Comparison of ENCODE assay signal across 11 cellular contexts in genomic region chr18:45993441-45993840, GRCh38. TPM values are rescaled to one million over a fixed set of nuclear protein-coding genes. Genes with fewer than 3 reads are reported as not detected.
DNase-seq lines count a peak whose midpoint lies in the region; ATAC-seq lines count a peak whose summit lies in the region.
"Had no signal": no experiment of that assay in that cellular context is flagged by ENCODE, and none has a peak within 500 bp of the region (broad histone marks: within the 10 kb centered on the region; RNA-seq: fewer than 3 reads in every experiment).

No MANE protein-coding gene starts in this region.

- peak; percentile 94 for DNase-seq in EL
- peak; percentile 51 for DNase-seq in NCI-H460 (ENCODE audit: extremely low read depth, low read depth)
- peak; percentile 23 for DNase-seq in dermis blood vessel endothelial cell
- peak; percentile 84 for DNase-seq in non-pigmented ciliary epithelial cell (ENCODE audit: low read depth)
- no peak for DNase-seq in NCI-H2196 treated with DMSO at 0.1 percent for 48 hours (lab: John Stamatoyannopoulos, UW; ENCODE audit: unreplicated experiment)
- DNase-seq in HPDE6-E6E7 (ENCODE audit: extremely low spot score) = no peak
- no peak for DNase-seq in SHP77 (lab: John Stamatoyannopoulos, UW)
- DNase-seq: DMS153, left cardiac atrium, NCI-H2029 treated with DMSO at 0.1 percent for 48 hours had no signal

- ATAC-seq in HG03378 (IDR thresholded peaks at IDR 0.05; ENCODE audit: unreplicated experiment) = no peak
- ATAC-seq: left cardiac atrium had no signal

RNA-seq across cellular contexts. Expression of gene EPG5, which starts 26.3 kb away (rescaled TPM):
- total RNA-seq in NCI-H460 (2014; rRNA removed; shearing (Covaris generic)) = 9.0 and 11.0 TPM in 2 replicates
- polyA plus RNA-seq in NCI-H460 (2014; cell fraction: nucleus; rRNA removed) = 6.6 and 7.2 TPM in 2 replicates
- total RNA-seq in dermis blood vessel endothelial cell = 19.2 and 23.3 TPM in 2 replicates

Comparison
In these comparisons a context has a peak if more than half of its experiments do, and no peak if none do; other contexts are left out.
1. DNase-seq: peak in EL (single experiment), NCI-H460 (single experiment), dermis blood vessel endothelial cell (single experiment) and non-pigmented ciliary epithelial cell (single experiment); none in NCI-H2196 treated with DMSO at 0.1 percent for 48 hours (single experiment), HPDE6-E6E7 (single experiment) and SHP77 (0 of 2).